In genomic region chr13:99267927-99268326, GRCh38 we compare ENCODE assay signal across 1 cellular context.
TF ChIP-seq lines count a peak whose summit lies in the region.

No MANE protein-coding gene starts in this region.

TF ChIP-seq in K562, 482 proteins besides CTCF, POLR2A, EP300 and RAD21 (continues in another document):
- TF ChIP-seq POLR2H (tag; IDR thresholded peaks at IDR 0.05; ENCODE audit: low read depth): no peak
- no peak for TF ChIP-seq SIRT6 (IDR thresholded peaks at IDR 0.05; ENCODE audit: low read depth, low read length)
- 0 out of 2 replicates have a peak, but pooled peaks have one; percentile 16 for TF ChIP-seq FOXM1 (IDR thresholded peaks at IDR 0.05; ENCODE audit: low read depth)
- TF ChIP-seq FOXM1 (CRISPR knock-in tag; IDR thresholded peaks at IDR 0.05; ENCODE audit: low read depth): no peak
- TF ChIP-seq PURB (CRISPR knock-in tag; IDR thresholded peaks at IDR 0.05; ENCODE audit: low read depth): no peak
- no peak for TF ChIP-seq ZNF263 (CRISPR knock-in tag; IDR thresholded peaks at IDR 0.05; ENCODE audit: borderline replicate concordance)
- TF ChIP-seq PML (IDR thresholded peaks at IDR 0.05; ENCODE audit: low read length): no peak
- TF ChIP-seq VEZF1 (CRISPR knock-in tag; IDR thresholded peaks at IDR 0.05): no peak
- no peak for TF ChIP-seq ATF1 (CRISPR knock-in tag; IDR thresholded peaks at IDR 0.05)
- TF ChIP-seq ATF1 (tag; IDR thresholded peaks at IDR 0.05): no peak
- TF ChIP-seq SFPQ (IDR thresholded peaks at IDR 0.05; ENCODE audit: low read depth, low read length): no peak
- TF ChIP-seq ZNF77 (CRISPR knock-in tag; IDR thresholded peaks at IDR 0.05): no peak
- no peak for TF ChIP-seq PREB (CRISPR knock-in tag; IDR thresholded peaks at IDR 0.05)
- TF ChIP-seq NR2C1 (IDR thresholded peaks at IDR 0.05): no peak
- no peak for TF ChIP-seq NR2C1 (tag; IDR thresholded peaks at IDR 0.05)
- TF ChIP-seq MCM2 (IDR thresholded peaks at IDR 0.05; ENCODE audit: low read depth): no peak
- no peak for TF ChIP-seq HDAC3 (IDR thresholded peaks at IDR 0.05; ENCODE audit: borderline replicate concordance, partially characterized antibody)
- TF ChIP-seq THAP7 (CRISPR knock-in tag; IDR thresholded peaks at IDR 0.05): no peak
- TF ChIP-seq ELF2 (CRISPR knock-in tag; IDR thresholded peaks at IDR 0.05): no peak
- TF ChIP-seq TEAD4 (IDR thresholded peaks at IDR 0.05; ENCODE audit: low read length): peak; percentile 78; the same call in 1 of the 2 replicates
- TF ChIP-seq TEAD4 (CRISPR knock-in tag; IDR thresholded peaks at IDR 0.05; ENCODE audit: borderline replicate concordance): no peak
- no peak for TF ChIP-seq LCOR (CRISPR knock-in tag; IDR thresholded peaks at IDR 0.05)
- TF ChIP-seq ZNF707 (CRISPR knock-in tag; conservative IDR thresholded peaks at IDR 0.05): no peak
- no peak for TF ChIP-seq SREBF2 (CRISPR knock-in tag; IDR thresholded peaks at IDR 0.05)
- TF ChIP-seq ZNF592 (IDR thresholded peaks at IDR 0.05): 0 out of 2 replicates have a peak, but pooled peaks have one; percentile 40
- TF ChIP-seq TFAP4 (CRISPR knock-in tag; IDR thresholded peaks at IDR 0.05; ENCODE audit: borderline replicate concordance): peak; percentile 27; the same call in 1 of the 2 replicates
- no peak for TF ChIP-seq ZNF668 (CRISPR knock-in tag; IDR thresholded peaks at IDR 0.05)
- TF ChIP-seq RCOR1 (IDR thresholded peaks at IDR 0.05; ENCODE audit: borderline replicate concordance in 1 of 2, low read depth in 2 of 2, low read length in 2 of 2): peak in 1 of 2 experiments; percentile 21; a peak in 1 of 4 replicates
- no peak for TF ChIP-seq ZFPM2 (CRISPR knock-in tag; IDR thresholded peaks at IDR 0.05)
- TF ChIP-seq HMGN3 (IDR thresholded peaks at IDR 0.05; ENCODE audit: borderline replicate concordance, extremely low read depth, insufficient read length, low read depth, low read length): no peak
- TF ChIP-seq POLR3A (IDR thresholded peaks at IDR 0.05; ENCODE audit: borderline replicate concordance, extremely low read depth, insufficient read depth, insufficient read length): no peak
- TF ChIP-seq NFATC3 (IDR thresholded peaks at IDR 0.05): no peak
- no peak for TF ChIP-seq NFIX (CRISPR knock-in tag; IDR thresholded peaks at IDR 0.05; ENCODE audit: low read depth)
- TF ChIP-seq CCNT2 (IDR thresholded peaks at IDR 0.05; ENCODE audit: borderline replicate concordance, extremely low read depth, insufficient read length, low read depth, low read length): no peak
- TF ChIP-seq CHD2 (IDR thresholded peaks at IDR 0.05; ENCODE audit: low read depth, low read length): no peak
- no peak for TF ChIP-seq AFF1 (IDR thresholded peaks at IDR 0.05; ENCODE audit: low read depth in 1 of 2, partially characterized antibody in 2 of 2)
- no peak for TF ChIP-seq BRD9 (IDR thresholded peaks at IDR 0.05; ENCODE audit: low read depth, partially characterized antibody)
- peak; percentile 80 for TF ChIP-seq TFE3 (CRISPR knock-in tag; IDR thresholded peaks at IDR 0.05)
- TF ChIP-seq ZBTB11 (CRISPR knock-in tag; IDR thresholded peaks at IDR 0.05): no peak
- TF ChIP-seq ZNF655 (CRISPR knock-in tag; IDR thresholded peaks at IDR 0.05): no peak
- TF ChIP-seq ZEB2 (IDR thresholded peaks at IDR 0.05): peak; percentile 61; the same call in 1 of the 2 replicates
